ENCODE assay signal across 1 cellular context in the genomic region with DNA sequence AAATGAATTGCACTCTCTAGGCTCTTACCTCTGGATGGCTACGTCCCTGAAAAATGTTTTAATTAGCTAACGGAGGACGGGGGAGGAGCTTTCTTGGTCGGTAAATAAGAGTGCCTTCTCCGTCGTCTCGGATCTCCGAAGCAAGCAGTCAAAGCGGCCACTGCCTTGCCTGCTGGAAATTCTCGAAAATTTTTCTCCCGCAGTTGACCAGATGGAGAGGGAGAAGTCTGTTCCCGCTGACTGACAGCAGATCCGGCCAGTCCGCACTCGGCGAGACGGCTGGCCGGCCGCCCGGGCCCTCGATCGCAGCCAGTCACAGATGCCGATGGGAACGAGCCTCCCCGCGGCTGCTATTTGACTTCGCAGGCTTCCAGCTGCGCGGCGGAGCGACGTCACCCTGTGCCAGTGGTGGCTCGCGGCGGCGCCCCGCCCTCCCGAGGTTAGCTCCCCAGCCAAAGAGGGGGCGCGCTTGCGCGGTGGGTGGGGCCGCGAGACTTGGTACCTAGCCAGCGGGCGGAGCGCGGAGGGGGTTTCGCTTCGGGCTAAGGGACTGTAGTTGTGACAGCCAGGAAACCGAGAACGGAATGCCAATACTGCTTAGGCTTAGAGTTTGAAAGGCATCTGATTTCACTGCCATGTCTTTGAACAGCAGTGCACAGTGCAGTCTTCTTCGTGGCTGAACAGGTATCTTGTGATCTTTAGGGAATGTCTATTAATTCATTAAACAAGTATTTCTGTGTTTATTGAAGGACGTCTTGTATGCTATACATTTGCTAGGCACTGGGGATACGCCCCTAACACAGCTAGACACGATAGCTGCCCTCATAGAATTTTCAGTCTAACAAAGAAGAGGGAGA.
TF ChIP-seq lines count a peak whose summit lies in the region.

A gene (minus strand): TSS at position 184 of the 857 bp plus-strand sequence. CDS start 5,978 bp downstream, outside the sequence.

TF ChIP-seq in K562, 482 proteins besides CTCF, POLR2A, EP300 and RAD21 (continued from another document and continues in another):
- TF ChIP-seq CCNT2 (IDR thresholded peaks at IDR 0.05; ENCODE audit: borderline replicate concordance, extremely low read depth, insufficient read length, low read depth, low read length) (peak; percentile 76), CHD2 (IDR thresholded peaks at IDR 0.05; ENCODE audit: low read depth, low read length) (peak; percentile 78), LEF1 (IDR thresholded peaks at IDR 0.05) (0 out of 2 replicates have a peak, but pooled peaks have one; percentile 16), L3MBTL2 (IDR thresholded peaks at IDR 0.05) (peak; percentile 77), STAG1 (CRISPR knock-in tag; IDR thresholded peaks at IDR 0.05; ENCODE audit: borderline replicate concordance) (no peak), TBP (optimal IDR thresholded peaks at IDR 0.05; ENCODE audit: low read depth, low read length) (peak; percentile 69), ZNF696 (CRISPR knock-in tag; conservative IDR thresholded peaks at IDR 0.05) (no peak), SAFB2 (IDR thresholded peaks at IDR 0.05; ENCODE audit: borderline replicate concordance, low read depth, low read length, severe bottlenecking) (no peak), NEUROD1 (IDR thresholded peaks at IDR 0.05; ENCODE audit: borderline replicate concordance, low read depth, low read length, partially characterized antibody) (peak; percentile 77), ZNF41 (CRISPR knock-in tag; conservative IDR thresholded peaks at IDR 0.05) (no peak), CXXC5 (CRISPR knock-in tag; IDR thresholded peaks at IDR 0.05) (peak; percentile 91), PCBP1 (IDR thresholded peaks at IDR 0.05; ENCODE audit: low read depth, low read length, poor library complexity, severe bottlenecking) (peak; percentile 74), PHF8 (IDR thresholded peaks at IDR 0.05; ENCODE audit: borderline replicate concordance, low read length) (peak; percentile 36; the same call in 1 of the 2 replicates), SREBF1 (IDR thresholded peaks at IDR 0.05; ENCODE audit: borderline replicate concordance, low read depth, low read length) (0 out of 2 replicates have a peak, but pooled peaks have one; percentile 10), ZNF24 (IDR thresholded peaks at IDR 0.05) (no peak), RNF2 (IDR thresholded peaks at IDR 0.05) (no peak), ESRRB (CRISPR knock-in tag; IDR thresholded peaks at IDR 0.05; ENCODE audit: borderline replicate concordance) (no peak), ATF1 (CRISPR knock-in tag; IDR thresholded peaks at IDR 0.05) (peak; percentile 30; the same call in 1 of the 2 replicates), ATF1 (tag; IDR thresholded peaks at IDR 0.05) (peak; percentile 94), KDM4B (IDR thresholded peaks at IDR 0.05; ENCODE audit: borderline replicate concordance in 2 of 2, low read depth in 1 of 2) (no peak), CAMTA2 (CRISPR knock-in tag; conservative IDR thresholded peaks at IDR 0.05) (no peak), POLR2B (IDR thresholded peaks at IDR 0.05; ENCODE audit: low read depth, partially characterized antibody) (peak; percentile 59), JUND (IDR thresholded peaks at IDR 0.05; ENCODE audit: borderline replicate concordance, low read depth, low read length) (peak; percentile 67), JUND (tag; IDR thresholded peaks at IDR 0.05; ENCODE audit: borderline replicate concordance, low read depth, low read length) (peak; percentile 56; the same call in 1 of the 3 replicates), CTBP1 (IDR thresholded peaks at IDR 0.05; ENCODE audit: borderline replicate concordance) (peak; percentile 25; the same call in 1 of the 2 replicates), TEAD4 (IDR thresholded peaks at IDR 0.05; ENCODE audit: low read length) (peak; percentile 32; the same call in 1 of the 2 replicates), TEAD4 (CRISPR knock-in tag; IDR thresholded peaks at IDR 0.05; ENCODE audit: borderline replicate concordance) (no peak), ZNF311 (CRISPR knock-in tag; IDR thresholded peaks at IDR 0.05) (no peak), SMARCA4 (IDR thresholded peaks at IDR 0.05) (no peak; the same call in 1 of the 2 replicates), FOXJ2 (tag; IDR thresholded peaks at IDR 0.05) (peak; percentile 75)
- TF ChIP-seq, protein P1, sequence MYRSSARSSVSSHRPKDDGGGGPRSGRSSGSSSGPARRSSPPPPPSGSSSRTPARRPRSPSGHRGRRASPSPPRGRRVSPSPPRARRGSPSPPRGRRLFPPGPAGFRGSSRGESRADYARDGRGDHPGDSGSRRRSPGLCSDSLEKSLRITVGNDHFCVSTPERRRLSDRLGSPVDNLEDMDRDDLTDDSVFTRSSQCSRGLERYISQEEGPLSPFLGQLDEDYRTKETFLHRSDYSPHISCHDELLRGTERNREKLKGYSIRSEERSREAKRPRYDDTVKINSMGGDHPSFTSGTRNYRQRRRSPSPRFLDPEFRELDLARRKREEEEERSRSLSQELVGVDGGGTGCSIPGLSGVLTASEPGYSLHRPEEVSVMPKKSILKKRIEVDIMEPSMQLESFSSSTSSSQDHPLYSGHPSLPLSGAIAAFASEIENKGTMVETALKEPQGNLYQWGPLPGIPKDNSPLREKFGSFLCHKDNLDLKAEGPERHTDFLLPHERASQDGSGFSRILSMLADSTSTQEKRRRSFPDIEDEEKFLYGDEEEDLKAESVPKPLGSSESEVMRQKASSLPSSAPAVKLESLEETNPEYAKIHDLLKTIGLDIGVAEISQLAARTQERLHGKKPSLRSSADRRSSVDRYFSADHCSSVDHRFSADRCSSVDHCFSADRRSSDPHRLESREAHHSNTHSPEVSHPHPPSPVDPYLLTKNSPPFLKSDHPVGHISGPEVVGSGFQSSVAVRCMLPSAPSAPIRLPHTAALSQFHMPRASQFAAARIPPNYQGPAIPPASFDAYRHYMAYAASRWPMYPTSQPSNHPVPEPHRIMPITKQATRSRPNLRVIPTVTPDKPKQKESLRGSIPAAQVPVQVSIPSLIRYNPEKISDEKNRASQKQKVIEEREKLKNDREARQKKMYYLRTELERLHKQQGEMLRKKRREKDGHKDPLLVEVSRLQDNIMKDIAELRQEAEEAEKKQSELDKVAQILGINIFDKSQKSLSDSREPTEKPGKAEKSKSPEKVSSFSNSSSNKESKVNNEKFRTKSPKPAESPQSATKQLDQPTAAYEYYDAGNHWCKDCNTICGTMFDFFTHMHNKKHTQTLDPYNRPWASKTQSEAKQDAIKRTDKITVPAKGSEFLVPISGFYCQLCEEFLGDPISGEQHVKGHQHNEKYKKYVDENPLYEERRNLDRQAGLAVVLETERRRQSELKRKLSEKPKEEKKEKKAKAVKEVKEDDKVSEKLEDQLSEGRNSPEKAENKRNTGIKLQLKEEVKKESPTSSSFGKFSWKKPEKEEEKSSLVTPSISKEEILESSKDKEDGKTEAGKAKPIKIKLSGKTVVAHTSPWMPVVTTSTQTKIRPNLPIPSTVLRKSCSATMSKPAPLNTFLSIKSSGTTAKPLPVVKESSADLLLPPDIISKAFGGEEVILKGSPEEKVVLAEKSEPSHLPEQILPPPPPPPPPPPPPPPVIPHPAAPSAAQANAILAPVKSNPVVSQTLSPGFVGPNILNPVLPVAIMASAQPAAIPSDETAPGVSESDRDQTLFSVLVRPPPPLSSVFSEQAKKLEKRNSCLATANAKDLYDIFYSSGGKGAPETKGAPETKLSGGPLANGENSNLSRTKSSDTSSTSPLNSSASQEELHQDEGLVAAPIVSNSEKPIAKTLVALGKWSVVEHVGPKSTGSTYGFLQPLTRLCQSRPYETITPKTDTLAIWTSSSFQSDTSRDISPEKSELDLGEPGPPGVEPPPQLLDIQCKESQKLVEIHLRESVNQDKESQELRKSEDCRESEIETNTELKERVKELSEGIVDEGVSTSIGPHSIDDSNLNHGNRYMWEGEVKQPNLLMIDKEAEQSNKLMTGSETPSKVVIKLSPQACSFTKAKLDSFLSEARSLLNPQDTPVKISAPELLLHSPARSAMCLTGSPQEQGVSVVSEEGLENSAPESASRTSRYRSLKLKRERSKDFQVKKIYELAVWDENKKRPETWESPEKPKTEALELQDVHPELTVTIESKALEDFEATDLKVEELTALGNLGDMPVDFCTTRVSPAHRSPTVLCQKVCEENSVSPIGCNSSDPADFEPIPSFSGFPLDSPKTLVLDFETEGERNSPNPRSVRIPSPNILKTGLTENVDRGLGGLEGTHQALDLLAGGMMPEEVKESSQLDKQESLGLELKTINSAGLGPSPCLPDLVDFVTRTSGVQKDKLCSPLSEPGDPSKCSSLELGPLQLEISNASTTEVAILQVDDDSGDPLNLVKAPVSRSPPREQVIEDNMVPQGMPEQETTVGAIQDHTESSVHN (IDR thresholded peaks at IDR 0.05; ENCODE audit: borderline replicate concordance in 1 of 2, low read depth in 1 of 2) = peak in 1 of 2 experiments; percentile 61; a peak in 2 of 4 replicates
- TF ChIP-seq, protein P2, sequence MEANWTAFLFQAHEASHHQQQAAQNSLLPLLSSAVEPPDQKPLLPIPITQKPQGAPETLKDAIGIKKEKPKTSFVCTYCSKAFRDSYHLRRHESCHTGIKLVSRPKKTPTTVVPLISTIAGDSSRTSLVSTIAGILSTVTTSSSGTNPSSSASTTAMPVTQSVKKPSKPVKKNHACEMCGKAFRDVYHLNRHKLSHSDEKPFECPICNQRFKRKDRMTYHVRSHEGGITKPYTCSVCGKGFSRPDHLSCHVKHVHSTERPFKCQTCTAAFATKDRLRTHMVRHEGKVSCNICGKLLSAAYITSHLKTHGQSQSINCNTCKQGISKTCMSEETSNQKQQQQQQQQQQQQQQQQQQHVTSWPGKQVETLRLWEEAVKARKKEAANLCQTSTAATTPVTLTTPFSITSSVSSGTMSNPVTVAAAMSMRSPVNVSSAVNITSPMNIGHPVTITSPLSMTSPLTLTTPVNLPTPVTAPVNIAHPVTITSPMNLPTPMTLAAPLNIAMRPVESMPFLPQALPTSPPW (CRISPR knock-in tag; IDR thresholded peaks at IDR 0.05) = peak; percentile 83
- TF ChIP-seq, protein P3, sequence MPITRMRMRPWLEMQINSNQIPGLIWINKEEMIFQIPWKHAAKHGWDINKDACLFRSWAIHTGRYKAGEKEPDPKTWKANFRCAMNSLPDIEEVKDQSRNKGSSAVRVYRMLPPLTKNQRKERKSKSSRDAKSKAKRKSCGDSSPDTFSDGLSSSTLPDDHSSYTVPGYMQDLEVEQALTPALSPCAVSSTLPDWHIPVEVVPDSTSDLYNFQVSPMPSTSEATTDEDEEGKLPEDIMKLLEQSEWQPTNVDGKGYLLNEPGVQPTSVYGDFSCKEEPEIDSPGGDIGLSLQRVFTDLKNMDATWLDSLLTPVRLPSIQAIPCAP (CRISPR knock-in tag; IDR thresholded peaks at IDR 0.05; ENCODE audit: borderline replicate concordance) = no peak
- TF ChIP-seq, protein P4, sequence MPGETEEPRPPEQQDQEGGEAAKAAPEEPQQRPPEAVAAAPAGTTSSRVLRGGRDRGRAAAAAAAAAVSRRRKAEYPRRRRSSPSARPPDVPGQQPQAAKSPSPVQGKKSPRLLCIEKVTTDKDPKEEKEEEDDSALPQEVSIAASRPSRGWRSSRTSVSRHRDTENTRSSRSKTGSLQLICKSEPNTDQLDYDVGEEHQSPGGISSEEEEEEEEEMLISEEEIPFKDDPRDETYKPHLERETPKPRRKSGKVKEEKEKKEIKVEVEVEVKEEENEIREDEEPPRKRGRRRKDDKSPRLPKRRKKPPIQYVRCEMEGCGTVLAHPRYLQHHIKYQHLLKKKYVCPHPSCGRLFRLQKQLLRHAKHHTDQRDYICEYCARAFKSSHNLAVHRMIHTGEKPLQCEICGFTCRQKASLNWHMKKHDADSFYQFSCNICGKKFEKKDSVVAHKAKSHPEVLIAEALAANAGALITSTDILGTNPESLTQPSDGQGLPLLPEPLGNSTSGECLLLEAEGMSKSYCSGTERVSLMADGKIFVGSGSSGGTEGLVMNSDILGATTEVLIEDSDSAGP (CRISPR knock-in tag; IDR thresholded peaks at IDR 0.05) = no peak
- TF ChIP-seq, protein P5, sequence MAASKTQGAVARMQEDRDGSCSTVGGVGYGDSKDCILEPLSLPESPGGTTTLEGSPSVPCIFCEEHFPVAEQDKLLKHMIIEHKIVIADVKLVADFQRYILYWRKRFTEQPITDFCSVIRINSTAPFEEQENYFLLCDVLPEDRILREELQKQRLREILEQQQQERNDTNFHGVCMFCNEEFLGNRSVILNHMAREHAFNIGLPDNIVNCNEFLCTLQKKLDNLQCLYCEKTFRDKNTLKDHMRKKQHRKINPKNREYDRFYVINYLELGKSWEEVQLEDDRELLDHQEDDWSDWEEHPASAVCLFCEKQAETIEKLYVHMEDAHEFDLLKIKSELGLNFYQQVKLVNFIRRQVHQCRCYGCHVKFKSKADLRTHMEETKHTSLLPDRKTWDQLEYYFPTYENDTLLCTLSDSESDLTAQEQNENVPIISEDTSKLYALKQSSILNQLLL (CRISPR knock-in tag; IDR thresholded peaks at IDR 0.05; ENCODE audit: borderline replicate concordance) = no peak
- TF ChIP-seq, protein P6, sequence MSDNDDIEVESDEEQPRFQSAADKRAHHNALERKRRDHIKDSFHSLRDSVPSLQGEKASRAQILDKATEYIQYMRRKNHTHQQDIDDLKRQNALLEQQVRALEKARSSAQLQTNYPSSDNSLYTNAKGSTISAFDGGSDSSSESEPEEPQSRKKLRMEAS (CRISPR knock-in tag; IDR thresholded peaks at IDR 0.05) = peak; percentile 49; the same call in 1 of the 2 replicates
- TF ChIP-seq, protein P7, sequence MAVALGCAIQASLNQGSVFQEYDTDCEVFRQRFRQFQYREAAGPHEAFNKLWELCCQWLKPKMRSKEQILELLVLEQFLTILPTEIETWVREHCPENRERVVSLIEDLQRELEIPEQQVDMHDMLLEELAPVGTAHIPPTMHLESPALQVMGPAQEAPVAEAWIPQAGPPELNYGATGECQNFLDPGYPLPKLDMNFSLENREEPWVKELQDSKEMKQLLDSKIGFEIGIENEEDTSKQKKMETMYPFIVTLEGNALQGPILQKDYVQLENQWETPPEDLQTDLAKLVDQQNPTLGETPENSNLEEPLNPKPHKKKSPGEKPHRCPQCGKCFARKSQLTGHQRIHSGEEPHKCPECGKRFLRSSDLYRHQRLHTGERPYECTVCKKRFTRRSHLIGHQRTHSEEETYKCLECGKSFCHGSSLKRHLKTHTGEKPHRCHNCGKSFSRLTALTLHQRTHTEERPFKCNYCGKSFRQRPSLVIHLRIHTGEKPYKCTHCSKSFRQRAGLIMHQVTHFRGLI (CRISPR knock-in tag; IDR thresholded peaks at IDR 0.05) = no peak
- TF ChIP-seq, protein P8, sequence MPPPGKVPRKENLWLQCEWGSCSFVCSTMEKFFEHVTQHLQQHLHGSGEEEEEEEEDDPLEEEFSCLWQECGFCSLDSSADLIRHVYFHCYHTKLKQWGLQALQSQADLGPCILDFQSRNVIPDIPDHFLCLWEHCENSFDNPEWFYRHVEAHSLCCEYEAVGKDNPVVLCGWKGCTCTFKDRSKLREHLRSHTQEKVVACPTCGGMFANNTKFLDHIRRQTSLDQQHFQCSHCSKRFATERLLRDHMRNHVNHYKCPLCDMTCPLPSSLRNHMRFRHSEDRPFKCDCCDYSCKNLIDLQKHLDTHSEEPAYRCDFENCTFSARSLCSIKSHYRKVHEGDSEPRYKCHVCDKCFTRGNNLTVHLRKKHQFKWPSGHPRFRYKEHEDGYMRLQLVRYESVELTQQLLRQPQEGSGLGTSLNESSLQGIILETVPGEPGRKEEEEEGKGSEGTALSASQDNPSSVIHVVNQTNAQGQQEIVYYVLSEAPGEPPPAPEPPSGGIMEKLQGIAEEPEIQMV (tag; conservative IDR thresholded peaks at IDR 0.05; ENCODE audit: low read depth) = no peak
- TF ChIP-seq, protein P9, sequence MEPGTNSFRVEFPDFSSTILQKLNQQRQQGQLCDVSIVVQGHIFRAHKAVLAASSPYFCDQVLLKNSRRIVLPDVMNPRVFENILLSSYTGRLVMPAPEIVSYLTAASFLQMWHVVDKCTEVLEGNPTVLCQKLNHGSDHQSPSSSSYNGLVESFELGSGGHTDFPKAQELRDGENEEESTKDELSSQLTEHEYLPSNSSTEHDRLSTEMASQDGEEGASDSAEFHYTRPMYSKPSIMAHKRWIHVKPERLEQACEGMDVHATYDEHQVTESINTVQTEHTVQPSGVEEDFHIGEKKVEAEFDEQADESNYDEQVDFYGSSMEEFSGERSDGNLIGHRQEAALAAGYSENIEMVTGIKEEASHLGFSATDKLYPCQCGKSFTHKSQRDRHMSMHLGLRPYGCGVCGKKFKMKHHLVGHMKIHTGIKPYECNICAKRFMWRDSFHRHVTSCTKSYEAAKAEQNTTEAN (CRISPR knock-in tag; IDR thresholded peaks at IDR 0.05) = no peak
